Comparison of ENCODE assay signal across 11 cellular contexts in genomic region chr12:50926415-50926814, GRCh38. TPM values are rescaled to one million over a fixed set of nuclear protein-coding genes. Genes with fewer than 3 reads are reported as not detected.
A peak's percentile ranks its signal among the peaks of the same experiment; 100 is the strongest.
DNase-seq lines count a peak whose midpoint lies in the region; ATAC-seq and TF ChIP-seq lines count a peak whose summit lies in the region.
"Had no signal": no experiment of that assay in that cellular context is flagged by ENCODE, and none has a peak within 500 bp of the region (broad histone marks: within the 10 kb centered on the region; RNA-seq: fewer than 3 reads in every experiment).

No MANE protein-coding gene starts in this region.

- TF ChIP-seq CTCF in choroid plexus epithelial cell (conservative IDR thresholded peaks at IDR 0.05; ENCODE audit: low read depth, low read length) = no peak
- TF ChIP-seq CTCF in transverse colon (IDR thresholded peaks at IDR 0.05) = no peak

- TF ChIP-seq EP300 in transverse colon (IDR thresholded peaks at IDR 0.05; ENCODE audit: low read depth) = no peak

- ATAC-seq in activated T-cell treated with anti-CD3 and anti-CD28 coated beads, Interleukin-2, amount 50 U/mL, for 4 hours = no peak
- ATAC-seq in HG02852 (IDR thresholded peaks at IDR 0.05; ENCODE audit: unreplicated experiment) (no peak), GM18870 (IDR thresholded peaks at IDR 0.05; ENCODE audit: unreplicated experiment) (no peak), HG03442 (IDR thresholded peaks at IDR 0.05; ENCODE audit: unreplicated experiment) (no peak)

- H3K4me1 ChIP-seq in mucosa of stomach (ENCODE audit: control insufficient read depth, insufficient read depth, low read length) (peaks cover 33% of the 10 kb centered on the region), transverse colon (peaks cover 15 to 67% (median 38%) of the 10 kb centered on the region in 4 donors)

- H3K9ac ChIP-seq in mucosa of stomach (ENCODE audit: low read length) = peak overlapping the region; percentile 83

- WGBS in transverse colon (ENCODE audit: low coverage in 1 of 2), 2 donors = 23 to 31% methylated on average over 1 of the region's 1 CpG

- H3K36me3 ChIP-seq in mucosa of stomach (ENCODE audit: control insufficient read depth, insufficient read depth, low read length) (no peaks in the 10 kb centered on the region), transverse colon (peaks cover 0 to 16% (median 4%) of the 10 kb centered on the region in 4 donors)

- no peaks in the 10 kb centered on the region for H3K27me3 ChIP-seq in mucosa of stomach (ENCODE audit: control insufficient read depth, insufficient read depth, low read length)
- H3K27me3 ChIP-seq in transverse colon = no peaks in the 10 kb centered on the region

- H3K27ac ChIP-seq in transverse colon = peak overlapping the region; percentile 91 to 96 (median 92)
- H3K27ac ChIP-seq: HL-60 had no signal

- no peak for TF ChIP-seq POLR2A in transverse colon (IDR thresholded peaks at IDR 0.05)

- peak overlapping the region; percentile 29 for H3K4me3 Mint-ChIP-seq in activated T-cell treated with anti-CD3 and anti-CD28 coated beads, Interleukin-2, amount 50 U/mL, for 4 hours

- H3K9me3 ChIP-seq in mucosa of stomach (ENCODE audit: control insufficient read depth, low read length) (no peaks in the 10 kb centered on the region), transverse colon (no peaks in the 10 kb centered on the region)

- DNase-seq in activated T-cell treated with anti-CD3 and anti-CD28 coated beads, Interleukin-2, amount 50 U/mL, for 4 hours = no peak
- DNase-seq in activated T-cell treated with anti-CD3 and anti-CD28 coated beads, Interleukin-2, amount 50 U/mL, for 48 hours = no peak
- DNase-seq in choroid plexus epithelial cell (ENCODE audit: low read depth) (no peak), transverse colon (no peak)
- DNase-seq: activated gamma-delta T cell had no signal

- intact Hi-C loops in transverse colon (cut with DNase I; ENCODE audit: low total_unique reads) = loop anchor here (10.0 kb wide), 1 partner anchor 58 kb away; no protein-coding TSS in a partner anchor

- no peaks in the 10 kb centered on the region for H3K27me3 Mint-ChIP-seq in activated T-cell treated with anti-CD3 and anti-CD28 coated beads, Interleukin-2, amount 50 U/mL, for 4 hours (ENCODE audit: low read depth)

- no peaks in the 10 kb centered on the region for H3K9me3 Mint-ChIP-seq in activated T-cell treated with anti-CD3 and anti-CD28 coated beads, Interleukin-2, amount 50 U/mL, for 4 hours

- H3K4me3 ChIP-seq in choroid plexus epithelial cell (ENCODE audit: low read depth, low read length) (peak overlapping the region; percentile 72), mucosa of stomach (ENCODE audit: low read length) (peak overlapping the region; percentile 69), transverse colon (peak overlapping the region; percentile 35 to 66 (median 64))

- peaks cover 27% of the 10 kb centered on the region for H3K4me1 Mint-ChIP-seq in activated T-cell treated with anti-CD3 and anti-CD28 coated beads, Interleukin-2, amount 50 U/mL, for 4 hours (ENCODE audit: low read depth)

- no peaks in the 10 kb centered on the region for H3K36me3 Mint-ChIP-seq in activated T-cell treated with anti-CD3 and anti-CD28 coated beads, Interleukin-2, amount 50 U/mL, for 4 hours (ENCODE audit: insufficient read depth)

- in situ Hi-C loops in transverse colon (cut with MboI; ENCODE audit: low pct_ligation_motif_present in 1 of 4, low pct_unique_long_range_greater_than_20kb in 1 of 4, low sequenced_read_pairs in 3 of 4) = no loop called here

RNA-seq across cellular contexts. Expression of gene HIGD1C, which starts 25.9 kb away (rescaled TPM):
- total RNA-seq in activated T-cell treated with anti-CD3 and anti-CD28 coated beads, Interleukin-2, amount 50 U/mL, for 4 hours = not detected
- total RNA-seq in transverse colon = not detected
- total RNA-seq: kidney epithelial cell had no signal
